21 cellular contexts compared by ENCODE assay signal in the genomic region with DNA sequence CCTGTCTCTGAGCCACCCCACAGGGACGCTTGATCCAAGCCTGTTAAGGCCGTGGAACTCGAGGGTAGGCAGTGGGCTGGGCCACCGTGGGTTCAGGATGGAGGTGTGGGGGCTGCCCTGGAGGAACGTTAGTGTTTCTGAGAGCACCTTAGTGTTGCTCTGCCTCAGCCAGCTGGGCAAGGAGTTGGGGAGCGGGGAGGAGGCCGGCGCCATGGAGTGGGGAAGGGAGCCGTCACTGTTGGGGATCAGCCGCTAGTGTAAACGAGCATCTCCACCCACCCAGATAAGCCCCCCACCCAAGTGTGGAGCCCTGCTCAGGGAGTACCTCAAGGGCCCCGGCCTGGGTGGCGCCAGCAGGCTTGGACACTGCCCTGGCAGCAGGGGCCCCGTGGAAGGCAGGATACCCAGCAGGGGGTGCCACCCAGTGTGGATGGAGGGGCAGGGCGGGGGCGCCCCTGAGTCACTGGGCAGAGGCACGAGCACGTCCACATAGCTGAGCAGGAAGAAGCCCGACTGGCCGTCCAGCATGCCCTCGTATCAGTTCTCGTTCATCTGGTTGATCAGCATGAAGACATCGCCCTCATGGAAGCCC.
"Had no signal": no experiment of that assay in that cellular context is flagged by ENCODE, and none has a peak within 500 bp of the region (broad histone marks: within the 10 kb centered on the region; RNA-seq: fewer than 3 reads in every experiment).

No MANE protein-coding gene starts in this region.

- H3K27me3 ChIP-seq: brain microvascular endothelial cell, gastroesophageal sphincter, suprapubic skin had no signal

- H3K9me3 Mint-ChIP-seq: activated CD4-positive, alpha-beta memory T cell treated with anti-CD3 and anti-CD28 coated beads, Interleukin-2, amount 10 ng/mL, durations not matched to agents 7 days and 5 days; activated naive CD4-positive, alpha-beta T cell treated with anti-CD3 and anti-CD28 coated beads, Interleukin-2, amount 50 U/mL, for 72 hours; natural killer cell treated with Interleukin-12 subunit alpha and Interleukin-12 subunit beta and Interleukin-15 and Interleukin-18, amount 100 ng/mL, for 72 hours; type B pancreatic cell; WTC11 had no signal

- H3K4me1 Mint-ChIP-seq: activated CD4-positive, alpha-beta memory T cell treated with anti-CD3 and anti-CD28 coated beads, Interleukin-2, amount 10 ng/mL, durations not matched to agents 7 days and 5 days had no signal

- DNase-seq: activated CD4-positive, alpha-beta memory T cell treated with anti-CD3 and anti-CD28 coated beads, Interleukin-2, amount 10 ng/mL, durations not matched to agents 7 days and 5 days; activated CD4-positive, alpha-beta T cell treated with anti-CD3 and anti-CD28 coated beads for 4 hours; activated gamma-delta T cell; activated T-cell treated with anti-CD3 and anti-CD28 coated beads, Interleukin-2, amount 50 U/mL, for 48 hours; amygdala; brain microvascular endothelial cell; cortex of kidney; effector CD8-positive, alpha-beta T cell; mesenchymal stem cell; nucleus accumbens; posterior cingulate gyrus; small intestine; stimulated activated CD4-positive, alpha-beta T cell treated with anti-CD3 and anti-CD28 coated beads, Interleukin-4, amount 100 ng/mL, for 24 hours; stimulated activated naive CD4-positive, alpha-beta T cell treated with Interleukin-2 at 50 U/mL for 16 hours; SW 1271 had no signal

- H3K4me3 Mint-ChIP-seq: activated CD4-positive, alpha-beta memory T cell treated with anti-CD3 and anti-CD28 coated beads, Interleukin-2, amount 10 ng/mL, durations not matched to agents 7 days and 5 days; natural killer cell treated with Interleukin-12 subunit alpha and Interleukin-12 subunit beta and Interleukin-15 and Interleukin-18, amount 100 ng/mL, for 72 hours; type B pancreatic cell; WTC11 had no signal

- H3K27me3 Mint-ChIP-seq: activated CD4-positive, alpha-beta memory T cell treated with anti-CD3 and anti-CD28 coated beads, Interleukin-2, amount 10 ng/mL, durations not matched to agents 7 days and 5 days; natural killer cell treated with Interleukin-12 subunit alpha and Interleukin-12 subunit beta and Interleukin-15 and Interleukin-18, amount 100 ng/mL, for 72 hours; type B pancreatic cell had no signal

- ATAC-seq: activated naive CD4-positive, alpha-beta T cell treated with anti-CD3 and anti-CD28 coated beads, Interleukin-2, amount 50 U/mL, for 72 hours; gastroesophageal sphincter had no signal

- H3K4me1 ChIP-seq: suprapubic skin had no signal

- H3K36me3 Mint-ChIP-seq: activated naive CD4-positive, alpha-beta T cell treated with anti-CD3 and anti-CD28 coated beads, Interleukin-2, amount 50 U/mL, for 72 hours; natural killer cell treated with Interleukin-12 subunit alpha and Interleukin-12 subunit beta and Interleukin-15 and Interleukin-18, amount 100 ng/mL, for 72 hours; WTC11 had no signal

- H3K9me3 ChIP-seq: gastroesophageal sphincter, suprapubic skin had no signal

- H3K36me3 ChIP-seq: brain microvascular endothelial cell had no signal

- H3K27ac Mint-ChIP-seq: activated CD4-positive, alpha-beta memory T cell treated with anti-CD3 and anti-CD28 coated beads, Interleukin-2, amount 10 ng/mL, durations not matched to agents 7 days and 5 days; activated naive CD4-positive, alpha-beta T cell treated with anti-CD3 and anti-CD28 coated beads, Interleukin-2, amount 50 U/mL, for 72 hours; type B pancreatic cell had no signal

- H3K27ac ChIP-seq: brain microvascular endothelial cell, gastroesophageal sphincter, suprapubic skin had no signal

- H3K4me3 ChIP-seq: gastroesophageal sphincter, suprapubic skin had no signal
